8 cellular contexts compared by ENCODE assay signal in genomic region chr7:128361463-128362441, GRCh38. TPM values are rescaled to one million over a fixed set of nuclear protein-coding genes. Genes with fewer than 3 reads are reported as not detected.
DNase-seq lines count a peak whose midpoint lies in the region; ATAC-seq lines count a peak whose summit lies in the region.

Gene PRRT4 (minus strand): TSS chr7:128361690.

- intact Hi-C loops in left colon (cut with DNase I, micrococcal nuclease) = no loop called here

- H3K36me3 Mint-ChIP-seq in IgD-negative memory B cell = no peaks in the 10 kb centered on the region

- DNase-seq in DMS 273 (lab: John Stamatoyannopoulos, UW; ENCODE audit: unreplicated experiment) (peak; percentile 82), T-helper 22 cell (ENCODE audit: low read depth) (peak; percentile 25), left colon (peak in 1 of 2 donors; percentile 44)
- peak; percentile 45 for DNase-seq in central memory CD4-positive, alpha-beta T cell
- peak; percentile 29 for DNase-seq in stimulated activated CD8-positive, alpha-beta memory T cell treated with anti-CD3 and anti-CD28 coated beads, Interleukin-12 subunit alpha, Interleukin-12 subunit beta, amount 100 ng/mL, for 4 hours (ENCODE audit: low read depth)

- H3K4me3 Mint-ChIP-seq in IgD-negative memory B cell = peak within 1 kb of the TSS; percentile 62 to 93 (median 86)

- no peaks in the 10 kb centered on the region for H3K9me3 Mint-ChIP-seq in IgD-negative memory B cell

- no peak within 1 kb of the TSS for H3K27ac Mint-ChIP-seq in IgD-negative memory B cell

- peaks cover 38% of the 10 kb centered on the region for H3K27me3 Mint-ChIP-seq in IgD-negative memory B cell

- ATAC-seq in left colon (peak; percentile 76), HG03139 (IDR thresholded peaks at IDR 0.05; ENCODE audit: unreplicated experiment) (no peak), HG02571 (IDR thresholded peaks at IDR 0.05; ENCODE audit: unreplicated experiment) (no peak)

- H3K4me1 Mint-ChIP-seq in IgD-negative memory B cell = peaks cover 0 to 8% (median 3%) of the 10 kb centered on the region in 3 donors

RNA-seq across cellular contexts. Expression of gene PRRT4, which starts in this region (rescaled TPM):
- 0.21 TPM for polyA plus RNA-seq in IgD-negative memory B cell
- total RNA-seq in left colon = under 1 TPM in 1 of 2 donors, not detected in 1; 0.20 TPM

Comparison
In these comparisons a context has a peak if more than half of its experiments do, and no peak if none do; other contexts are left out.
1. Peak in ATAC-seq in left colon; RNA of the gene not detected or under 1 TPM.